In genomic region chr12:110071504-110071903, GRCh38 we compare ENCODE assay signal across 1 cellular context.
TF ChIP-seq lines count a peak whose summit lies in the region.

No MANE protein-coding gene starts in this region.

TF ChIP-seq in HepG2, 621 proteins besides CTCF, POLR2A, EP300 and RAD21:
- no peak for TF ChIP-seq EED (CRISPR knock-in tag; IDR thresholded peaks at IDR 0.05)
- TF ChIP-seq ZNF7 (CRISPR knock-in tag; IDR thresholded peaks at IDR 0.05) = 0 out of 2 replicates have a peak, but pooled peaks have one; percentile 44
- TF ChIP-seq CREB1 (IDR thresholded peaks at IDR 0.05) = peak; percentile 78
- no peak for TF ChIP-seq CREB1 (CRISPR knock-in tag; IDR thresholded peaks at IDR 0.05)
- TF ChIP-seq HOXA9 (CRISPR knock-in tag; IDR thresholded peaks at IDR 0.05; ENCODE audit: borderline replicate concordance) = no peak
- TF ChIP-seq FOSL1 (CRISPR knock-in tag; IDR thresholded peaks at IDR 0.05; ENCODE audit: borderline replicate concordance) = no peak
- no peak for TF ChIP-seq REL (CRISPR knock-in tag; conservative IDR thresholded peaks at IDR 0.05)
